ENCODE assay signal across 8 cellular contexts in the genomic region with DNA sequence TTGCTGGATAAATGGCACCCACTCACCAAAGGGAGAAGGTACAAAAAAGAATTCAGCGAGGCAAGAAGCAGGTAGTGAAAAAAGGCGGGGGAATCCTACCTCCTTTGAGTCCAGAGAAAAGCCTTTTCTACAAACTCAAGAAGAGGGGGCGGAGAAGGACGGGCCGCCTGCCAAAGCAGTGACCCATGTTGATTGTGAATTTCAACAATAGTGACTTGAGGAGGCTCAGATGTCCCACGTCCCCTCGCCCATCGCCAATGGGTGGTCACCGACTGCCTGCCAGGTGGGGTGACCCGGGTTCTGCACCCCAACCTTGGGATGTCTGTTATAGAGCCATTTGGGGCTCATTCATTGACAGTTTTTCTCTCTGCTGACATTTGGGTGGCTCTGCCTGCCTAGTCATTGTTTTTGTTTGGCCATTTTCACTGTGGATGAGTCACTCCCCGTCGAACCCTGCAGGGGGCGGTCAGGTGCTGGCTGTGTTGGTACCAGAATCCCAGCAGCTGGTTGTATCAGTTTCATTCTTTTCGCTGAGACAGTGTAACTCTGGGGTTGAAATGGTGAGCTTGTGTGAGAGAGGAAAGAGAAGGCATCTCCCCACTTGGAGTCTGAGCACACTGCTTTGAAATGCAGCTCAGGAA.
DNase-seq lines count a peak whose midpoint lies in the region; ATAC-seq lines count a peak whose summit lies in the region.

No MANE protein-coding gene starts in this region.

- intact Hi-C loops in right cardiac atrium (cut with DNase I) (no loop called here), cardiac septum (cut with DNase I) (loop anchor here (5.0 kb wide), 1 partner anchor 165 kb away; the partner anchor contains the start of gene NCAM1), sciatic nerve (cut with DNase I) (no loop called here)

- ATAC-seq in right cardiac atrium (no peak), sciatic nerve (no peak)
- no peak for ATAC-seq in stimulated activated naive CD8-positive, alpha-beta T cell treated with anti-CD3 and anti-CD28 coated beads, Interleukin-15, Interleukin-2, amounts not matched to agents 100 U/mL and 50 U/mL, for 24 hours

- no peaks in the 10 kb centered on the region for H3K4me1 ChIP-seq in right cardiac atrium (ENCODE audit: control insufficient read depth, insufficient read depth, low read length)
- H3K4me1 ChIP-seq in HUES6 (ENCODE audit: control insufficient read depth, insufficient read depth, low read length) = peaks cover 27% of the 10 kb centered on the region
- peaks cover 13% of the 10 kb centered on the region; the same call in 1 of the 2 replicates for H3K4me1 ChIP-seq in iPS-20b (ENCODE audit: insufficient read depth, low read length)

- no peak overlapping the region for H3K9ac ChIP-seq in HUES6 (ENCODE audit: low read length)
- H3K9ac ChIP-seq in iPS-20b (ENCODE audit: low read depth, low read length) = 0 out of 2 replicates have a peak overlapping the region, but pooled peaks have one; percentile 23

- H3K27ac ChIP-seq in right cardiac atrium (ENCODE audit: low read length) (no peak overlapping the region), HUES6 (ENCODE audit: low read depth, low read length) (peak overlapping the region; percentile 5), iPS-20b (ENCODE audit: low read length) (no peak overlapping the region)

- 54% methylated on average over 14 of the region's 14 CpGs for WGBS in right cardiac atrium

- H3K36me3 ChIP-seq in HUES6 (ENCODE audit: control insufficient read depth, insufficient read depth, low read length) (no peaks in the 10 kb centered on the region), iPS-20b (ENCODE audit: insufficient read depth, low read depth, low read length) (no peaks in the 10 kb centered on the region)

- H3K4me3 ChIP-seq in right cardiac atrium (ENCODE audit: low read length) (no peak overlapping the region), HUES6 (ENCODE audit: low read depth, low read length) (no peak overlapping the region), iPS-20b (ENCODE audit: low read length) (peak overlapping the region; percentile 45; the same call in 1 of the 2 replicates)

- H3K9me3 ChIP-seq in right cardiac atrium (ENCODE audit: control insufficient read depth, low read length) = no peaks in the 10 kb centered on the region
- no peaks in the 10 kb centered on the region for H3K9me3 ChIP-seq in HUES6 (ENCODE audit: control insufficient read depth, insufficient read depth, low read depth, low read length)
- H3K9me3 ChIP-seq in iPS-20b (ENCODE audit: insufficient read depth, low read depth, low read length) = no peaks in the 10 kb centered on the region

- H3K27me3 ChIP-seq in right cardiac atrium (ENCODE audit: control insufficient read depth, insufficient read depth) = no peaks in the 10 kb centered on the region
- H3K27me3 ChIP-seq in HUES6 (ENCODE audit: control insufficient read depth, insufficient read depth, low read length) = no peaks in the 10 kb centered on the region
- H3K27me3 ChIP-seq in iPS-20b (ENCODE audit: insufficient read depth, low read length) = no peaks in the 10 kb centered on the region

- DNase-seq in right cardiac atrium = peak in 2 of 3 donors; percentile 68 to 72
- DNase-seq in cardiac septum (ENCODE audit: low spot score) = no peak
- peak; percentile 49 for DNase-seq in UCSD-AML1 (lab: John Stamatoyannopoulos, UW; ENCODE audit: unreplicated experiment)
- peak; percentile 14 for DNase-seq in stimulated activated naive CD8-positive, alpha-beta T cell treated with anti-CD3 and anti-CD28 coated beads, Interleukin-15, Interleukin-2, amounts not matched to agents 100 U/mL and 50 U/mL, for 24 hours
- no peak for DNase-seq in sciatic nerve (ENCODE audit: low spot score)
- no peak for DNase-seq in DMS153 treated with DMSO at 0.1 percent for 48 hours (lab: John Stamatoyannopoulos, UW; ENCODE audit: unreplicated experiment)

Comparison
In these comparisons a context has a peak if more than half of its experiments do, and no peak if none do; other contexts are left out.
1. DNase-seq: peak in right cardiac atrium (2 of 3), UCSD-AML1 (single experiment) and stimulated activated naive CD8-positive, alpha-beta T cell treated with anti-CD3 and anti-CD28 coated beads, Interleukin-15, Interleukin-2, amounts not matched to agents 100 U/mL and 50 U/mL, for 24 hours (single experiment); none in cardiac septum (single experiment), sciatic nerve (single experiment) and DMS153 treated with DMSO at 0.1 percent for 48 hours (single experiment).